8 cellular contexts compared by ENCODE assay signal in the genomic region with DNA sequence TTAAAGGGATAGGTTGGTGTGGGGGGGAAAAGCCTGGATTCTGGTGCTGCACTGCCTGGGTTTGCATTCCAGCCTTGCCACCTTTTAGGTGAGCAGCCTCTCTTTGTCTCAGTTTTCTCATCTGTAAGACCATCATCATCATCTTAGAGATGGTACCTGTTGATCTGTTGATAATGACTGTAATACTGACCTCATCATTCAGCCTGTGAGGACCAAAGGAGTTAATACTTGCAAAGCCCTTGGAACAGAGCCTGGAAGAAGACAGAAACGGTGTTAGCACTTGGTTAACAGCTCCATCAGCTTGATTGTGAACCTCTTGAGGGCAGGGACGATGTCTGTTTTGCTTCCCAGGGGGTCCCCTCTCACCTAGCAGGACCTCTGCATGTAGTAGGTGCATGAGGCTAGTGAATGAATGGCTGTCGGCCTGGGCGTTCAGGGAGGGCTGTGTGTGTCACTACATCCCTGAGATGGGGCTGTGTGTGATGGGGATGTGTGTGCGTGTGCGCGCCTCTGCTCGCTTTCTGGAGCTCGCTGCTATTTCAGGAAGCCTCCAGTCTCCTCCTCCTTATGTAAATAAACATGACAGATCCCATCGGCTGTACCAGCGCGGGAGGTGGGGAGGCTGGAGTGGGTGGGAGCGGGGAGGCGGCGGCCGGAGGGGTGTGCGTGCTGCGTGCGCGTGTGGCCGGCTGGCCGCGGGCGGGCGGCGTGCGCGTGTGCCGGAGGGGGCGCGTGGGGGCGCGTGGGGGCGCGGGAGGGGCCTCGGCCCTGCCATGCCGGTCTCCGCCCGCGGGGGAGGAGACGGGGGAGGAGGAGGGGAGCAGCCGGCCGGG.
DNase-seq lines count a peak whose midpoint lies in the region; ATAC-seq and TF ChIP-seq lines count a peak whose summit lies in the region.

No MANE protein-coding gene starts in this region.

- TF ChIP-seq POLR2A in right lobe of liver (IDR thresholded peaks at IDR 0.05), result no peak

- H3K4me3 ChIP-seq in right lobe of liver (peak overlapping the region; percentile 34 to 40 (median 37)), stomach smooth muscle (ENCODE audit: low read length in 2 of 2) (peak overlapping the region; percentile 37 to 64)

- WGBS in right lobe of liver (ENCODE audit: insufficient coverage, low coverage, low lambda C conversion rate, missing lambda C conversion rate), result 12% methylated on average over 8 of the region's 43 CpGs

- H3K9me3 ChIP-seq in right lobe of liver, result no peaks in the 10 kb centered on the region
- H3K9me3 ChIP-seq in stomach smooth muscle (ENCODE audit: control insufficient read depth in 2 of 2, low read length in 2 of 2), result no peaks in the 10 kb centered on the region

- no peak overlapping the region for H3K27ac ChIP-seq in right lobe of liver
- no peak overlapping the region for H3K27ac ChIP-seq in stomach smooth muscle (ENCODE audit: low read length)

- H3K27me3 ChIP-seq in right lobe of liver (no peaks in the 10 kb centered on the region), stomach smooth muscle (ENCODE audit: control insufficient read depth in 1 of 2, insufficient read depth in 2 of 2, low read length in 2 of 2) (no peaks in the 10 kb centered on the region)

- H3K9ac ChIP-seq in stomach smooth muscle (ENCODE audit: low read length in 2 of 2), result peak overlapping the region in 1 of 2 donors; percentile 36

- TF ChIP-seq CTCF in right lobe of liver (IDR thresholded peaks at IDR 0.05), result no peak

- DNase-seq in CMK (ENCODE audit: low read depth), result peak; percentile 33
- DNase-seq in KBM-7, result peak; percentile 51
- peak; percentile 67 for DNase-seq in SW480 (ENCODE audit: low spot score)
- DNase-seq in dedifferentiated amniotic fluid mesenchymal stem cell (ENCODE audit: extremely low spot score), result peak; percentile 53
- peak in 2 of 3 donors; percentile 62 to 70 for DNase-seq in right lobe of liver

- H3K36me3 ChIP-seq in right lobe of liver (no peaks in the 10 kb centered on the region), stomach smooth muscle (ENCODE audit: control insufficient read depth in 2 of 2, insufficient read depth in 2 of 2, low read length in 2 of 2) (no peaks in the 10 kb centered on the region)

- ATAC-seq in right lobe of liver, result peak; percentile 62 to 77 (median 65)
- ATAC-seq in HG02840 (IDR thresholded peaks at IDR 0.05; ENCODE audit: low FRiP score, unreplicated experiment), result no peak
- no peak for ATAC-seq in HG02973 (IDR thresholded peaks at IDR 0.05; ENCODE audit: unreplicated experiment)

- H3K4me1 ChIP-seq in right lobe of liver (no peaks in the 10 kb centered on the region), stomach smooth muscle (ENCODE audit: control insufficient read depth, insufficient read depth, low read length) (peaks cover 12% of the 10 kb centered on the region)

- in situ Hi-C loops in KBM-7 (cut with MboI; ENCODE audit: low pct_unique_long_range_greater_than_20kb, low sequenced_read_pairs), result no loop called here

- intact Hi-C loops in right lobe of liver (cut with DNase I), result no loop called here

Comparison
In these comparisons a context has a peak if more than half of its experiments do, and no peak if none do; other contexts are left out.
1. ATAC-seq: peak in right lobe of liver (4 of 4); none in HG02840 (single experiment) and HG02973 (single experiment).
2. Peak in every context shown above with its lines, with median percentiles within 50 percentile points of each other: DNase-seq.